In the genomic region with DNA sequence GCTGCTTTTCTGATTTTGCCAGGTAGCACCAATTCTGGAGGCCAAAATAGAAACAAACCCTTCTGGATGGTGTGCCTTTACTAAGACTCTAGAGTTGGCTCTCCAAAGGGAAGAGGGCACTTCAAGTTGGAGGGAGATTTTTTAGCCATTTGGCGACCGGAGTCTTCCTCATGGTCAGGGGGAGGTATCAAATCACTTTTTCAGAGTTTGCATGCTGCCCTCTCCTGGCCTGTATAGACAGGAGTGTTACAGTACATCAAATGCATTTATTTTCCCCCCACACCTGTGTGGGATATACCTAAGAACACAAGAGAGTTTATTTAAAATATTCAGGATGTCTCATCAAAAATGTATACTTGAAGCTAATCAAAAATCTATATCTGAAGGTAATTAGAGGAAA, we compare ENCODE assay signal across 11 cellular contexts. TPM values are rescaled to one million over a fixed set of nuclear protein-coding genes. Genes with fewer than 3 reads are reported as not detected.
DNase-seq lines count a peak whose midpoint lies in the region; ATAC-seq, FAIRE-seq and TF ChIP-seq lines count a peak whose summit lies in the region.
"Had no signal": no experiment of that assay in that cellular context is flagged by ENCODE, and none has a peak within 500 bp of the region (broad histone marks: within the 10 kb centered on the region; RNA-seq: fewer than 3 reads in every experiment).

No MANE protein-coding gene starts in this region.

- intact Hi-C loops in Caco-2 (cut with micrococcal nuclease; ENCODE audit: unreplicated experiment) (loop anchor here (1.0 kb wide), 2 partner anchors 11 to 153 kb away; no protein-coding TSS in a partner anchor), GM12878 (cut with micrococcal nuclease; ENCODE audit: unreplicated experiment) (loop anchor here (1.0 to 5.0 kb wide), 2 partner anchors 153 to 416 kb away; no protein-coding TSS in a partner anchor)

- peaks cover 3% of the 10 kb centered on the region for H3K27me3 Mint-ChIP-seq in Caco-2 (ENCODE audit: insufficient read depth, unreplicated experiment)

- H3K27me3 ChIP-seq in Caco-2 (replicated peaks; ENCODE audit: control insufficient read depth, insufficient read depth, low read length) (no peaks in the 10 kb centered on the region; the same call in 1 of the 2 replicates), GM12878 (replicated peaks in 1 of 2; ENCODE audit: control insufficient read depth in 2 of 2, insufficient read depth in 2 of 2, low read length in 1 of 2) (peaks cover 0 to 2% of the 10 kb centered on the region in 2 experiments; a peak in 1 of 4 replicates), muscle layer of colon (ENCODE audit: control insufficient read depth in 1 of 2, insufficient read depth in 2 of 2, low read length in 2 of 2) (no peaks in the 10 kb centered on the region)

- no peak for TF ChIP-seq POLR2A in GM12878 (IDR thresholded peaks at IDR 0.05; ENCODE audit: low read depth, low read length)

- ATAC-seq in GM12878 = peak; percentile 59; the same call in 2 of the 3 replicates
- ATAC-seq in GM18907 (IDR thresholded peaks at IDR 0.05; ENCODE audit: unreplicated experiment) = no peak
- ATAC-seq in HG02870 (IDR thresholded peaks at IDR 0.05; ENCODE audit: unreplicated experiment) = no peak
- no peak for ATAC-seq in GM21515 (IDR thresholded peaks at IDR 0.05; ENCODE audit: unreplicated experiment)
- ATAC-seq: activated naive CD4-positive, alpha-beta T cell treated with anti-CD3 and anti-CD28 coated beads, Interleukin-2, amount 50 U/mL, for 72 hours had no signal

- H3K4me1 Mint-ChIP-seq in Caco-2 (ENCODE audit: low read depth, unreplicated experiment) = peaks cover 14% of the 10 kb centered on the region

- H3K9me3 Mint-ChIP-seq in Caco-2 (ENCODE audit: unreplicated experiment) = no peaks in the 10 kb centered on the region
- H3K9me3 Mint-ChIP-seq: activated naive CD4-positive, alpha-beta T cell treated with anti-CD3 and anti-CD28 coated beads, Interleukin-2, amount 50 U/mL, for 72 hours had no signal

- H3K36me3 ChIP-seq in Caco-2 (ENCODE audit: control insufficient read depth, insufficient read depth, low read length) (no peaks in the 10 kb centered on the region), GM12878 (ENCODE audit: control insufficient read depth in 2 of 2, insufficient read depth in 2 of 2, low read length in 1 of 2) (no peaks in the 10 kb centered on the region), muscle layer of colon (ENCODE audit: insufficient read depth, low read length) (no peaks in the 10 kb centered on the region)

- no peak for TF ChIP-seq EP300 in GM12878 (IDR thresholded peaks at IDR 0.05; ENCODE audit: borderline replicate concordance in 1 of 2, control insufficient read depth in 1 of 2, low read depth in 2 of 2, low read length in 2 of 2)

- no peak overlapping the region for H3K4me2 ChIP-seq in GM12878 (ENCODE audit: control insufficient read depth, insufficient read depth)

- no peaks in the 10 kb centered on the region for H3K79me2 ChIP-seq in GM12878 (ENCODE audit: control insufficient read depth, insufficient read depth, low read length)

- CTCF ChIA-PET in Caco-2 (lab: Charles Lee) = interaction anchor here (1.0 kb wide), 1 partner anchor 153 kb away, joined by 3 read pairs; no protein-coding TSS in a partner anchor
- CTCF ChIA-PET in GM12878 (lab: Yijun Ruan, JAX) = interaction anchor here (1.0 to 3.9 kb wide), 8 partner anchors 11 to 461 kb away, joined by 3 to 54 read pairs (median 4); no protein-coding TSS in a partner anchor

- H3K4me3 Mint-ChIP-seq in Caco-2 (ENCODE audit: unreplicated experiment) = no peak overlapping the region

- H3K9ac ChIP-seq in GM12878 (ENCODE audit: control insufficient read depth, insufficient read depth, low read length) = no peak overlapping the region
- no peak overlapping the region for H3K9ac ChIP-seq in muscle layer of colon (ENCODE audit: low read length)

- H3K27ac ChIP-seq in GM12878 (ENCODE audit: control insufficient read depth, insufficient read depth) = no peak overlapping the region
- H3K27ac ChIP-seq in muscle layer of colon (ENCODE audit: low read depth, low read length) = peak overlapping the region; percentile 66

- H3K27ac Mint-ChIP-seq in Caco-2 (ENCODE audit: unreplicated experiment) = no peak overlapping the region
- H3K27ac Mint-ChIP-seq: activated naive CD4-positive, alpha-beta T cell treated with anti-CD3 and anti-CD28 coated beads, Interleukin-2, amount 50 U/mL, for 72 hours had no signal

- WGBS in GM12878 (ENCODE audit: insufficient coverage, insufficient replicate concordance, low lambda C conversion rate, missing lambda C conversion rate) = 33% methylated on average over 2 of the region's 2 CpGs

- no peak for TF ChIP-seq RAD21 in GM12878 (IDR thresholded peaks at IDR 0.05; ENCODE audit: insufficient read depth, low read depth, low read length)

- RAD21 ChIA-PET in GM12878 (lab: Charles Lee; ENCODE audit: unreplicated experiment) = interaction anchor here (0.9 to 3.1 kb wide), 2 partner anchors 150 to 154 kb away, joined by 3 to 30 read pairs; no protein-coding TSS in a partner anchor

- POLR2A ChIA-PET in Caco-2 (lab: Charles Lee) (no interaction called here), GM12878 (lab: Charles Lee) (no interaction called here)

- H3K36me3 Mint-ChIP-seq in Caco-2 (ENCODE audit: insufficient read depth, unreplicated experiment) = no peaks in the 10 kb centered on the region

- H4K20me1 ChIP-seq in GM12878 (ENCODE audit: control insufficient read depth, insufficient read depth) = no peaks in the 10 kb centered on the region

- H3K4me3 ChIP-seq in Caco-2 (ENCODE audit: low read depth, low read length) = no peak overlapping the region
- H3K4me3 ChIP-seq in GM12878 = no peak overlapping the region
- H3K4me3 ChIP-seq in muscle layer of colon (ENCODE audit: low read depth in 1 of 2, low read length in 2 of 2) = peak overlapping the region in 1 of 2 donors; percentile 86

- DNase-seq in Caco-2 (peak in 1 of 2 experiments; percentile 20), HT1080 (ENCODE audit: low read depth) (peak; percentile 40), GM12878 (ENCODE audit: low read depth, low spot score) (no peak), NCI-H2196 (lab: John Stamatoyannopoulos, UW; ENCODE audit: unreplicated experiment) (no peak)
- DNase-seq: NCI-H1105, T-helper 9 cell had no signal

- SMC1A ChIA-PET in GM12878 (lab: Charles Lee; ENCODE audit: uncharacterized antibody, unreplicated experiment) = interaction anchor here (1.0 to 3.0 kb wide), 5 partner anchors 9 to 153 kb away, joined by 3 to 17 read pairs (median 4); no protein-coding TSS in a partner anchor

- no peaks in the 10 kb centered on the region for H3K9me3 ChIP-seq in Caco-2
- H3K9me3 ChIP-seq in GM12878 (replicated peaks; ENCODE audit: control insufficient read depth, insufficient read depth, low read length) = no peaks in the 10 kb centered on the region
- H3K9me3 ChIP-seq in muscle layer of colon (ENCODE audit: low read length) = no peaks in the 10 kb centered on the region

- FAIRE-seq in GM12878 (lab: Jason Lieb, UNC) = no peak

- TF ChIP-seq CTCF in Caco-2 (IDR thresholded peaks at IDR 0.05; ENCODE audit: insufficient read depth in 1 of 2, low read depth in 1 of 2, low read length in 1 of 2, severe bottlenecking in 1 of 2, unreplicated experiment in 1 of 2) (peak; percentile 36 to 54), GM12878 (IDR thresholded peaks at IDR 0.05 in 2 of 3, conservative IDR thresholded peaks at IDR 0.05 in 1 of 3; ENCODE audit: control insufficient read depth in 2 of 3, extremely low read depth in 1 of 3, insufficient read depth in 1 of 3, low read depth in 3 of 3, low read length in 3 of 3) (peak in 2 of 3 experiments; percentile 28 to 39; a peak in 2 of 6 replicates)

- in situ Hi-C loops in GM12878 (cut with MboI) = no loop called here

- peaks cover 11% of the 10 kb centered on the region; the same call in 1 of the 2 replicates for H3K4me1 ChIP-seq in Caco-2
- H3K4me1 ChIP-seq in GM12878 (ENCODE audit: control insufficient read depth, insufficient read depth, low read length) = no peaks in the 10 kb centered on the region
- H3K4me1 ChIP-seq in muscle layer of colon (ENCODE audit: insufficient read depth, low read length) = no peaks in the 10 kb centered on the region

- BruUV-seq in Caco-2 (replicated peaks; lab: Mats Ljungman, UMichigan) = no TSS peak
- no TSS peak for BruUV-seq in GM12878 (replicated peaks; lab: Mats Ljungman, UMichigan)

- H2AFZ ChIP-seq in GM12878 (ENCODE audit: control insufficient read depth, low read depth, low read length) = no peak overlapping the region

TF ChIP-seq in GM12878, 131 proteins besides CTCF, POLR2A, EP300 and RAD21 (continues in another document):
- TF ChIP-seq STAT3 (IDR thresholded peaks at IDR 0.05; ENCODE audit: low read depth, low read length) (no peak), MEF2A (IDR thresholded peaks at IDR 0.05; ENCODE audit: insufficient read depth, low read depth, low read length) (no peak), HDAC2 (IDR thresholded peaks at IDR 0.05) (no peak)

RNA-seq across cellular contexts. Expression of gene GREM2, which starts 3.2 kb away (rescaled TPM):
- 0.36 and 0.51 TPM in 2 replicates for total RNA-seq in Caco-2 (2022)
- total RNA-seq in HT1080 (2014; rRNA removed; shearing (Covaris generic)) = not detected in 2 replicates
- polyA plus RNA-seq in HT1080 (2015; cell fraction: cytosol; rRNA removed) = 0.12 and 0.21 TPM in 2 replicates
- polyA plus RNA-seq in HT1080 (2015; cell fraction: nucleus; rRNA removed) = 0.22 and 0.32 TPM in 2 replicates
- 0.08 and 0.22 TPM in 2 replicates for total RNA-seq in GM12878 (2013; cell fraction: nucleolus; rRNA removed)
- total RNA-seq in GM12878 (2014; rRNA removed) = not detected in 2 replicates
- total RNA-seq in GM12878 (2014; rRNA removed; fragmentation: Illumina TruSeq; extraction: Trizol) = not detected in 2 replicates
- not detected in 2 replicates for total RNA-seq in GM12878 (2021)
- polyA plus RNA-seq in GM12878 (2011; ENCODE audit: low read depth) = not detected
- 0.01 TPM in 1 of 2 replicates, not detected in the other for polyA plus RNA-seq in GM12878 (2011; rRNA removed)
- polyA plus RNA-seq in GM12878 (2011; cell fraction: cytosol; rRNA removed) = 0.01 and 0.03 TPM in 2 replicates
- not detected in 2 replicates for polyA plus RNA-seq in GM12878 (2011; cell fraction: nucleus; rRNA removed)
- not detected in 2 replicates for polyA plus RNA-seq in GM12878 (2012)
- polyA plus RNA-seq in GM12878 (2014; fragmentation: Illumina TruSeq; extraction: Trizol) = not detected in 2 replicates
- not detected for polyA plus RNA-seq in GM12878 (2014; fragmentation: Nextera tagmentation; extraction: Ambion mirVana)
- polyA plus RNA-seq in GM12878 (2014; rRNA removed) = not detected in 2 replicates
- not detected for polyA plus RNA-seq in GM12878 (2016; fragmentation: Nextera tagmentation; extraction: Ambion mirVana)
- not detected in 2 replicates for polyA minus RNA-seq in GM12878 (2011; rRNA and poly(A)+ RNA removed)
- polyA minus RNA-seq in GM12878 (2011; cell fraction: cytosol; rRNA and poly(A)+ RNA removed) = not detected in 2 replicates
- not detected in 2 replicates for polyA minus RNA-seq in GM12878 (2011; cell fraction: nucleus; rRNA and poly(A)+ RNA removed)
